30 cellular contexts compared by ENCODE assay signal in the genomic region with DNA sequence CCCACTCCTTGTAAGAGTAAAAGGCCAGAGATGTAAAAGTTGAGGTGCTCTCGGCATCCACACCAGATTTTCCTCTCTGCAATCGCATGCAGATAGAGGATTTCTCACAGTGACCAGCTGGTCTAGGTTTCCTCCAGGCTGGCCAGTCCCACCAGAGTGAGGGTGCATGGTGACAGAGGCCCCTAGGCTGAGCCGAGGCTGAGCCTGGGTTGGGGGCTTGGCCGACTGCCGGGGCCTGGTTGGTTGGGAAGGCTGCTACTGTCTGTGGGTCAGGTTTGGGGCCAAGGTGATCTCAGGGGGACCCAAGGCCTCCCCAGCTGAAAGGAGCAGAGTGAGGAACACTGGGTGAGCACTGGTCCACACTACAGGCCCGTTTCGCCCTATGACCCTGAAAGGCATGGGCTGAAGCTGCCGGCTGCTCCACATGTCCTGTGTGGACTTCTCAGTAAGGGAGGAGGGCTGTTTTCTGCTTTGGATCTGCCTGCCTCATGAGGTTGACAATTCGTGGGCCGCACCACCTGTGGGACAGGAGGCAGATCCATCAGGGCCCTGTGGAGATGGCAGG.
"Had no signal": no experiment of that assay in that cellular context is flagged by ENCODE, and none has a peak within 500 bp of the region (broad histone marks: within the 10 kb centered on the region; RNA-seq: fewer than 3 reads in every experiment).

No MANE protein-coding gene starts in this region.

- DNase-seq: naive thymus-derived CD4-positive, alpha-beta T cell; natural killer cell; nucleus accumbens; pancreas; psoas muscle; right cardiac atrium; right lobe of liver; spleen; stimulated activated CD4-positive, alpha-beta T cell treated with anti-CD3 and anti-CD28 coated beads, Interleukin-12 subunit alpha, Interleukin-12 subunit beta, amount 100 ng/mL, for 4 hours; stimulated activated CD4-positive, alpha-beta T cell treated with anti-CD3 and anti-CD28 coated beads, Interleukin-1b, Interleukin-23, amount 100 ng/mL, for 48 hours; stimulated activated CD4-positive, alpha-beta T cell treated with anti-CD3 and anti-CD28 coated beads, Interleukin-4, amount 100 ng/mL, for 1 hour; stimulated activated CD4-positive, alpha-beta T cell treated with anti-CD3 and anti-CD28 coated beads, Interleukin-4, amount 100 ng/mL, for 4 hours; stimulated activated CD8-positive, alpha-beta memory T cell treated with anti-CD3 and anti-CD28 coated beads, Interleukin-4, amount 100 ng/mL, for 48 hours; stimulated activated naive CD4-positive, alpha-beta T cell; stimulated activated naive CD8-positive, alpha-beta T cell treated with anti-CD3 and anti-CD28 coated beads, Interleukin-15, amount 100 ng/mL, for 72 hours; stimulated activated naive CD8-positive, alpha-beta T cell treated with anti-CD3 and anti-CD28 coated beads, Interleukin-15, Interleukin-2, amounts not matched to agents 100 U/mL and 50 U/mL, for 24 hours; substantia nigra; thyroid gland; trophoblast cell; upper lobe of left lung had no signal

- H3K36me3 Mint-ChIP-seq: naive thymus-derived CD4-positive, alpha-beta T cell; natural killer cell; stimulated activated memory B cell treated with anti-CD40 and anti-IgM and Interleukin-4, amounts not matched to agents 10 μg/mL and 1 μg/mL and 100 μg/mL, for 72 hours had no signal

- H3K9me3 ChIP-seq: neutrophil, pancreas, psoas muscle, right lobe of liver, spleen, thoracic aorta, thyroid gland, tibial nerve, upper lobe of left lung, vagina had no signal

- H3K27ac Mint-ChIP-seq: naive thymus-derived CD4-positive, alpha-beta T cell; natural killer cell; nephron; progenitor cell of endocrine pancreas; stimulated activated memory B cell treated with anti-CD40 and anti-IgM and Interleukin-4, amounts not matched to agents 10 μg/mL and 1 μg/mL and 100 μg/mL, for 72 hours had no signal

- ATAC-seq: naive thymus-derived CD4-positive, alpha-beta T cell; natural killer cell; pancreas; psoas muscle; right cardiac atrium; right lobe of liver; stimulated activated memory B cell treated with anti-CD40 and anti-IgM and Interleukin-4, amounts not matched to agents 10 μg/mL and 1 μg/mL and 100 μg/mL, for 72 hours; stimulated activated naive CD8-positive, alpha-beta T cell treated with anti-CD3 and anti-CD28 coated beads, Interleukin-15, amount 100 ng/mL, for 72 hours; stimulated activated naive CD8-positive, alpha-beta T cell treated with anti-CD3 and anti-CD28 coated beads, Interleukin-15, Interleukin-2, amounts not matched to agents 100 U/mL and 50 U/mL, for 24 hours had no signal

- H3K27ac ChIP-seq: neural progenitor cell, neutrophil, pancreas, psoas muscle, right lobe of liver, skin epidermis, spleen, thoracic aorta, thyroid gland, tibial nerve, upper lobe of left lung, vagina had no signal

- H3K4me1 ChIP-seq: pancreas, psoas muscle, right lobe of liver, spleen, thyroid gland, tibial nerve, upper lobe of left lung, vagina had no signal

- H3K4me3 ChIP-seq: neural progenitor cell, pancreas, psoas muscle, right lobe of liver, skin epidermis, smooth muscle cell, spleen, thoracic aorta, thyroid gland, tibial nerve, upper lobe of left lung, vagina had no signal

- H3K9me3 Mint-ChIP-seq: nephron had no signal

- H3K36me3 ChIP-seq: neural progenitor cell, neutrophil, pancreas, right lobe of liver, spleen, thoracic aorta, thyroid gland, tibial nerve, upper lobe of left lung, vagina had no signal

- H3K27me3 ChIP-seq: neural progenitor cell, neutrophil, pancreas, right lobe of liver, spleen, thyroid gland, tibial nerve, upper lobe of left lung, vagina had no signal
